17 cellular contexts compared by ENCODE assay signal in the genomic region with DNA sequence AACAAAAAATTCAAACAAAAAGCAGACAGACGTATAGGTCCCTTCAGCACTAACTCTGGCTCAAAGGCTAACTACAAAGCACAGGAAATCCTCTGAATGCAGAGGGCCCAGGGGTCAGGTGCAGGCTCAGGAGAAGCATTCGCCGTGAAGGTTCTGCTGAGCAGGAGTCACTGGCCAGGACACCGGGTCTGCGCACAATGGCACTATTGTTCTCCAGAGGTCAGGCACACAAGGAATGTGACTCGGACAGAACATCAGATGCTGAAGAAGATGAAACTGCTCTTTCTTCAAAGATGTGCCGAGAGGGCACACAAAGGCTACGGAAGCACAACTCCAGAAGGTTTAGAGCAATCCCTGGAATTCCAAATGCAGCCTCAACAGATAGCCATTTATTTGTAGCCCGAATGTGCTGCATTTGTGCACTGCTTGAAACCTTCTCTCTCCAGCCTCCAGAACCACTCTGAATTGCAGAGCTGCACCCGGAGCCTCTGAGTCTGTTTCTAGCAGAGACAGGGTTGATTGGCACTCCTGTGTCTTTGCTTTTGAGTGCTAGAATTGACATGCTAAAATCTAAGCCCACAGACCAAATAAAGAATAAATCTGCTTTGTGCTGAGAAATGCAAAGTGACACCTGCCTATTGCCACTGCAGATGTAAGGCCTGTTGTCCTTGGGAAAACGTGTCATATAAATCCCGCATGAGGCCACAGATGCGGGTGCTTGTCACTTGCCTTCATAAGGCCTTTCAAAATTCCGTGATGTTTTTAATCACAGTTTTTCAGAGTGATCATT.
A peak's percentile ranks its signal among the peaks of the same experiment; 100 is the strongest.
DNase-seq lines count a peak whose midpoint lies in the region; ATAC-seq and TF ChIP-seq lines count a peak whose summit lies in the region.
"Had no signal": no experiment of that assay in that cellular context is flagged by ENCODE, and none has a peak within 500 bp of the region (broad histone marks: within the 10 kb centered on the region; RNA-seq: fewer than 3 reads in every experiment).

No MANE protein-coding gene starts in this region.

- H3K36me3 Mint-ChIP-seq in activated CD8-positive, alpha-beta T cell treated with anti-CD3 and anti-CD28 coated beads for 36 hours (ENCODE audit: low read depth) = peaks cover 54% of the 10 kb centered on the region
- peaks cover 53% of the 10 kb centered on the region for H3K36me3 Mint-ChIP-seq in activated CD8-positive, alpha-beta T cell treated with anti-CD3 and anti-CD28 coated beads, Interleukin-2, amount 10 ng/mL, durations not matched to agents 7 days and 5 days (ENCODE audit: low read depth)

- no peak overlapping the region for H2BK120ac ChIP-seq in neuronal stem cell (ENCODE audit: low read depth, low read length)

- peaks cover 2% of the 10 kb centered on the region for H3K9me3 Mint-ChIP-seq in activated CD8-positive, alpha-beta T cell treated with anti-CD3 and anti-CD28 coated beads for 36 hours
- H3K9me3 Mint-ChIP-seq in activated CD8-positive, alpha-beta T cell treated with anti-CD3 and anti-CD28 coated beads, Interleukin-2, amount 10 ng/mL, durations not matched to agents 7 days and 5 days (ENCODE audit: insufficient read depth) = peaks cover 5% of the 10 kb centered on the region

- H2BK12ac ChIP-seq in neuronal stem cell (ENCODE audit: low read length) = no peak overlapping the region

- H3K18ac ChIP-seq in neuronal stem cell (ENCODE audit: low read length) = no peak overlapping the region

- H4K8ac ChIP-seq in neuronal stem cell (ENCODE audit: low read depth, low read length) = no peak overlapping the region

- TF ChIP-seq CTCF in activated CD8-positive, alpha-beta T cell treated with anti-CD3 and anti-CD28 coated beads for 36 hours (IDR thresholded peaks at IDR 0.05) = no peak

- peak overlapping the region; percentile 68 for H3K27ac Mint-ChIP-seq in activated CD8-positive, alpha-beta T cell treated with anti-CD3 and anti-CD28 coated beads for 36 hours
- H3K27ac Mint-ChIP-seq in activated CD8-positive, alpha-beta T cell treated with anti-CD3 and anti-CD28 coated beads, Interleukin-2, amount 10 ng/mL, durations not matched to agents 7 days and 5 days = no peak overlapping the region

- POLR2A ChIA-PET in activated CD8-positive, alpha-beta T cell treated with anti-CD3 and anti-CD28 coated beads for 36 hours (lab: Charles Lee) = interaction anchor here (1.5 to 2.7 kb wide), 2 partner anchors 37 to 53 kb away, joined by 3 to 16 read pairs; no protein-coding TSS in a partner anchor
- POLR2A ChIA-PET in activated CD8-positive, alpha-beta T cell treated with anti-CD3 and anti-CD28 coated beads, Interleukin-2, amount 10 ng/mL, durations not matched to agents 7 days and 5 days (lab: Charles Lee) = no interaction called here

- H3K14ac ChIP-seq in neuronal stem cell (ENCODE audit: low read length) = no peak overlapping the region

- no peaks in the 10 kb centered on the region for H3K27me3 ChIP-seq in neuronal stem cell (ENCODE audit: control insufficient read depth in 3 of 3, insufficient read depth in 3 of 3, low read depth in 1 of 3, low read length in 3 of 3)
- H3K27me3 ChIP-seq: MG63, uterus had no signal

- CTCF ChIA-PET in activated CD8-positive, alpha-beta T cell treated with anti-CD3 and anti-CD28 coated beads for 36 hours (lab: Charles Lee) = interaction anchor here (1.2 to 2.3 kb wide), 3 partner anchors 18 to 61 kb away, joined by 3 to 7 read pairs (median 4); no protein-coding TSS in a partner anchor
- CTCF ChIA-PET in activated CD8-positive, alpha-beta T cell treated with anti-CD3 and anti-CD28 coated beads, Interleukin-2, amount 10 ng/mL, durations not matched to agents 7 days and 5 days (lab: Charles Lee) = interaction anchor here (4.3 kb wide), 1 partner anchor 13 kb away, joined by 13 read pairs; no protein-coding TSS in a partner anchor

- H2BK15ac ChIP-seq in neuronal stem cell (ENCODE audit: low read length) = no peak overlapping the region

- no peak overlapping the region for H2AFZ ChIP-seq in neuronal stem cell (ENCODE audit: low read length)

- WGBS in neuronal stem cell (ENCODE audit: extremely low coverage in 2 of 2, insufficient read length in 2 of 2, insufficient replicate concordance in 1 of 2), 2 donors = no CpG with 5 or more reads among the region's 14 CpGs

- peaks cover 2 to 56% of the 10 kb centered on the region in 2 donors for H3K36me3 ChIP-seq in neuronal stem cell (replicated peaks in 1 of 2; ENCODE audit: control insufficient read depth in 2 of 2, insufficient read depth in 2 of 2, low read length in 2 of 2)
- H3K36me3 ChIP-seq: uterus had no signal

- H2AK5ac ChIP-seq in neuronal stem cell (ENCODE audit: low read depth, low read length) = no peak overlapping the region

- no peak overlapping the region for H3K23ac ChIP-seq in neuronal stem cell (ENCODE audit: low read depth, low read length, poor library complexity)

- peak overlapping the region; percentile 13 for H3K4me2 ChIP-seq in neuronal stem cell (ENCODE audit: insufficient read depth, low read length, poor library complexity, severe bottlenecking)

- no peaks in the 10 kb centered on the region for H3K79me1 ChIP-seq in neuronal stem cell (ENCODE audit: low read depth, low read length)

- H3K4me3 Mint-ChIP-seq in activated CD8-positive, alpha-beta T cell treated with anti-CD3 and anti-CD28 coated beads for 36 hours = no peak overlapping the region
- no peak overlapping the region for H3K4me3 Mint-ChIP-seq in activated CD8-positive, alpha-beta T cell treated with anti-CD3 and anti-CD28 coated beads, Interleukin-2, amount 10 ng/mL, durations not matched to agents 7 days and 5 days

- no peak overlapping the region for H3K9ac ChIP-seq in neuronal stem cell (ENCODE audit: low read depth, low read length, poor library complexity)

- H3K4ac ChIP-seq in neuronal stem cell (ENCODE audit: low read length) = no peak overlapping the region

- H2BK5ac ChIP-seq in neuronal stem cell (ENCODE audit: low read length) = no peak overlapping the region

- DNase-seq in activated CD8-positive, alpha-beta T cell treated with anti-CD3 and anti-CD28 coated beads for 36 hours = no peak
- DNase-seq in activated CD8-positive, alpha-beta T cell treated with anti-CD3 and anti-CD28 coated beads, Interleukin-2, amount 10 ng/mL, durations not matched to agents 7 days and 5 days = no peak
- peak; percentile 57 for DNase-seq in NCI-H146 (lab: John Stamatoyannopoulos, UW)
- peak; percentile 37 for DNase-seq in globus pallidus (ENCODE audit: low spot score)
- DNase-seq in neuronal stem cell (ENCODE audit: low spot score) = peak; percentile 63
- DNase-seq in NCI-H1092 (lab: John Stamatoyannopoulos, UW) = no peak
- DNase-seq in Kasumi-1 (lab: John Stamatoyannopoulos, UW) = no peak
- DNase-seq: ACHN; activated CD4-positive, alpha-beta T cell treated with anti-CD3 and anti-CD28 coated beads, Interleukin-2, amount 50 U/mL, for 1 hour; activated gamma-delta T cell treated with Interleukin-2 at 50 U/mL for 16 hours; DMS 273 treated with DMSO at 0.1 percent for 48 hours; hippocampal formation; MG63; NCI-H345; stimulated activated CD4-positive, alpha-beta T cell treated with anti-CD3 and anti-CD28 coated beads, Interleukin-2, amount 100 ng/mL, for 24 hours had no signal

- no peak overlapping the region for H3K4me3 ChIP-seq in neuronal stem cell (ENCODE audit: low read length in 2 of 2)
- H3K4me3 ChIP-seq: MG63, uterus had no signal

- peaks cover 75% of the 10 kb centered on the region for H3K4me1 Mint-ChIP-seq in activated CD8-positive, alpha-beta T cell treated with anti-CD3 and anti-CD28 coated beads for 36 hours (ENCODE audit: low read depth)
- H3K4me1 Mint-ChIP-seq in activated CD8-positive, alpha-beta T cell treated with anti-CD3 and anti-CD28 coated beads, Interleukin-2, amount 10 ng/mL, durations not matched to agents 7 days and 5 days (ENCODE audit: low read depth) = peaks cover 51% of the 10 kb centered on the region

- H3K4me1 ChIP-seq in neuronal stem cell (ENCODE audit: control insufficient read depth in 2 of 2, insufficient read depth in 1 of 2, low read depth in 1 of 2, low read length in 2 of 2) = peaks cover 12 to 37% of the 10 kb centered on the region in 2 donors
- H3K4me1 ChIP-seq: uterus had no signal

- ATAC-seq in activated CD8-positive, alpha-beta T cell treated with anti-CD3 and anti-CD28 coated beads for 36 hours = no peak
- no peak for ATAC-seq in activated CD8-positive, alpha-beta T cell treated with anti-CD3 and anti-CD28 coated beads, Interleukin-2, amount 10 ng/mL, durations not matched to agents 7 days and 5 days
- ATAC-seq in GM21786 (IDR thresholded peaks at IDR 0.05; ENCODE audit: unreplicated experiment) = no peak

- H3K27me3 Mint-ChIP-seq in activated CD8-positive, alpha-beta T cell treated with anti-CD3 and anti-CD28 coated beads for 36 hours = no peaks in the 10 kb centered on the region
- no peaks in the 10 kb centered on the region for H3K27me3 Mint-ChIP-seq in activated CD8-positive, alpha-beta T cell treated with anti-CD3 and anti-CD28 coated beads, Interleukin-2, amount 10 ng/mL, durations not matched to agents 7 days and 5 days (ENCODE audit: low read depth)

- no peak overlapping the region for H3K27ac ChIP-seq in neuronal stem cell (replicated peaks; ENCODE audit: low read length)
- H3K27ac ChIP-seq: uterus had no signal

- intact Hi-C loops in activated CD8-positive, alpha-beta T cell treated with anti-CD3 and anti-CD28 coated beads for 36 hours (cut with micrococcal nuclease) = loop anchor here (5.0 kb wide), 2 partner anchors 38 to 53 kb away; no protein-coding TSS in a partner anchor

- H4K91ac ChIP-seq in neuronal stem cell (ENCODE audit: low read depth, low read length, poor library complexity) = no peak overlapping the region

- peaks cover 2 to 21% of the 10 kb centered on the region in 2 donors for H3K9me3 ChIP-seq in neuronal stem cell (replicated peaks in 1 of 2; ENCODE audit: control insufficient read depth in 2 of 2, insufficient read depth in 1 of 2, low read depth in 1 of 2, low read length in 2 of 2)
- H3K9me3 ChIP-seq: MG63, uterus had no signal

Comparison
In these comparisons a context has a peak if more than half of its experiments do, and no peak if none do; other contexts are left out.
1. DNase-seq: peak in NCI-H146 (single experiment), globus pallidus (single experiment) and neuronal stem cell (single experiment); none in activated CD8-positive, alpha-beta T cell treated with anti-CD3 and anti-CD28 coated beads for 36 hours (single experiment), activated CD8-positive, alpha-beta T cell treated with anti-CD3 and anti-CD28 coated beads, Interleukin-2, amount 10 ng/mL, durations not matched to agents 7 days and 5 days (single experiment), NCI-H1092 (single experiment) and Kasumi-1 (0 of 2).